Comparison of ENCODE assay signal across 15 cellular contexts in genomic region chr1:229158317-229159294, GRCh38.
A peak's percentile ranks its signal among the peaks of the same experiment; 100 is the strongest.
DNase-seq lines count a peak whose midpoint lies in the region; ATAC-seq and TF ChIP-seq lines count a peak whose summit lies in the region.
"Had no signal": no experiment of that assay in that cellular context is flagged by ENCODE, and none has a peak within 500 bp of the region (broad histone marks: within the 10 kb centered on the region; RNA-seq: fewer than 3 reads in every experiment).

No MANE protein-coding gene starts in this region.

- no peaks in the 10 kb centered on the region for H3F3A ChIP-seq in GM23338 (replicated peaks; ENCODE audit: low read depth)

- TF ChIP-seq EP300 in sigmoid colon (IDR thresholded peaks at IDR 0.05) = peak in 1 of 4 donors; percentile 16

- H3K4me1 Mint-ChIP-seq in GM23338 = peaks cover 22% of the 10 kb centered on the region

- H3K27me3 Mint-ChIP-seq in GM23338 (ENCODE audit: insufficient read depth, low read depth, poor library complexity) = peaks cover 6% of the 10 kb centered on the region
- H3K27me3 Mint-ChIP-seq: activated CD4-positive, alpha-beta memory T cell treated with anti-CD3 and anti-CD28 coated beads for 36 hours had no signal

- 67% methylated on average over 15 of the region's 15 CpGs for WGBS in right cardiac atrium
- WGBS in sigmoid colon, 2 donors = 50 to 61% methylated on average over 15 of the region's 15 CpGs

- no peaks in the 10 kb centered on the region for H4K20me1 ChIP-seq in GM23338 (replicated peaks; ENCODE audit: insufficient read depth)

- no peaks in the 10 kb centered on the region for H3K36me3 ChIP-seq in GM23338 (ENCODE audit: insufficient read depth)
- H3K36me3 ChIP-seq in sigmoid colon = no peaks in the 10 kb centered on the region
- H3K36me3 ChIP-seq in H7 (replicated peaks; ENCODE audit: control insufficient read depth, insufficient read depth, low read length) = no peaks in the 10 kb centered on the region
- H3K36me3 ChIP-seq: BE2C, MG63 had no signal

- no peaks in the 10 kb centered on the region for H3K27me3 ChIP-seq in GM23338 (ENCODE audit: insufficient read depth)
- H3K27me3 ChIP-seq in right cardiac atrium (ENCODE audit: control insufficient read depth, insufficient read depth) = no peaks in the 10 kb centered on the region
- no peaks in the 10 kb centered on the region for H3K27me3 ChIP-seq in sigmoid colon
- H3K27me3 ChIP-seq in H7 (ENCODE audit: control insufficient read depth, insufficient read depth, low read length) = no peaks in the 10 kb centered on the region; the same call in 1 of the 2 replicates
- H3K27me3 ChIP-seq: BE2C, MG63 had no signal

- H3K4me3 Mint-ChIP-seq in GM23338 = no peak overlapping the region
- H3K4me3 Mint-ChIP-seq: activated CD4-positive, alpha-beta memory T cell treated with anti-CD3 and anti-CD28 coated beads for 36 hours; endodermal cell had no signal

- H3K9me3 Mint-ChIP-seq in GM23338 = no peaks in the 10 kb centered on the region
- H3K9me3 Mint-ChIP-seq: activated CD4-positive, alpha-beta memory T cell treated with anti-CD3 and anti-CD28 coated beads for 36 hours; endodermal cell had no signal

- no peaks in the 10 kb centered on the region for H3K9me3 ChIP-seq in right cardiac atrium (ENCODE audit: control insufficient read depth, low read length)
- H3K9me3 ChIP-seq in sigmoid colon = no peaks in the 10 kb centered on the region
- H3K9me3 ChIP-seq: BE2C, MG63 had no signal

- H3K4me2 ChIP-seq in GM23338 = no peak overlapping the region

- peak overlapping the region; percentile 56 for H2AFZ ChIP-seq in GM23338

- no peaks in the 10 kb centered on the region for H3K36me3 Mint-ChIP-seq in GM23338 (ENCODE audit: low read depth)
- H3K36me3 Mint-ChIP-seq: activated CD4-positive, alpha-beta memory T cell treated with anti-CD3 and anti-CD28 coated beads for 36 hours had no signal

- no peak for TF ChIP-seq POLR2A in sigmoid colon (IDR thresholded peaks at IDR 0.05)

- DNase-seq in GM23338 (ENCODE audit: low spot score) (no peak), SKM-1 treated with dmso at 0.1 percent for 144 hours (lab: John Stamatoyannopoulos, UW; ENCODE audit: unreplicated experiment) (peak; percentile 94), right cardiac atrium (peak in 2 of 3 donors; percentile 44 to 45), sigmoid colon (no peak), HuH-7.5 (ENCODE audit: low spot score) (no peak), H7 (no peak), Kasumi-1 (lab: John Stamatoyannopoulos, UW) (no peak)
- DNase-seq: activated CD4-positive, alpha-beta memory T cell treated with anti-CD3 and anti-CD28 coated beads for 36 hours; activated gamma-delta T cell treated with Interleukin-2 at 50 U/mL for 16 hours; BE2C; DMS79; endodermal cell; MG63; NCI-H446 had no signal

- intact Hi-C loops in right cardiac atrium (cut with DNase I) (loop anchor here in 2 of 4 donors (5.0 kb wide), 1 partner anchor 421 kb away; the partner anchor contains the start of gene RHOU (in 2 of the 2)), sigmoid colon (cut with DNase I) (loop anchor here (5.0 kb wide), 2 partner anchors 69 to 496 kb away; no protein-coding TSS in a partner anchor)

- H3K4me3 ChIP-seq in GM23338 = no peak overlapping the region
- H3K4me3 ChIP-seq in right cardiac atrium (ENCODE audit: low read length) = no peak overlapping the region
- no peak overlapping the region for H3K4me3 ChIP-seq in sigmoid colon
- no peak overlapping the region for H3K4me3 ChIP-seq in H7 (ENCODE audit: insufficient read depth, low read depth, low read length)
- H3K4me3 ChIP-seq: MG63 had no signal

- no peak for TF ChIP-seq CTCF in GM23338 (conservative IDR thresholded peaks at IDR 0.05; ENCODE audit: low read depth in 2 of 2)
- no peak for TF ChIP-seq CTCF in sigmoid colon (IDR thresholded peaks at IDR 0.05)

- no peaks in the 10 kb centered on the region for H3K79me2 ChIP-seq in GM23338 (replicated peaks; ENCODE audit: insufficient read depth)

- H3K4me1 ChIP-seq in GM23338 (ENCODE audit: insufficient read depth) (peaks cover 6% of the 10 kb centered on the region; the same call in 1 of the 2 replicates), right cardiac atrium (ENCODE audit: control insufficient read depth, insufficient read depth, low read length) (no peaks in the 10 kb centered on the region), sigmoid colon (peaks cover 0 to 24% (median 0%) of the 10 kb centered on the region in 4 donors)
- H3K4me1 ChIP-seq: BE2C had no signal

- H3K27ac Mint-ChIP-seq in GM23338 = no peak overlapping the region
- H3K27ac Mint-ChIP-seq: activated CD4-positive, alpha-beta memory T cell treated with anti-CD3 and anti-CD28 coated beads for 36 hours; endodermal cell had no signal

- ATAC-seq in GM23338 (no peak), right cardiac atrium (peak; percentile 36 to 60), GM21723 (IDR thresholded peaks at IDR 0.05; ENCODE audit: unreplicated experiment) (no peak)

- no peaks in the 10 kb centered on the region for H3K9me2 ChIP-seq in GM23338 (ENCODE audit: insufficient read depth)

- H3K27ac ChIP-seq in GM23338 (ENCODE audit: low read depth) = no peak overlapping the region
- no peak overlapping the region for H3K27ac ChIP-seq in right cardiac atrium (ENCODE audit: low read length)
- H3K27ac ChIP-seq in sigmoid colon = peak overlapping the region in 3 of 4 donors; percentile 8 to 31 (median 11)

TF ChIP-seq in GM23338, 12 proteins besides CTCF, POLR2A, EP300 and RAD21:
- TF ChIP-seq STAT1 (IDR thresholded peaks at IDR 0.05; ENCODE audit: unreplicated experiment) = no peak
- no peak for TF ChIP-seq JUNB (IDR thresholded peaks at IDR 0.05; ENCODE audit: unreplicated experiment)
- no peak for TF ChIP-seq CREB1 (CRISPR knock-in tag; IDR thresholded peaks at IDR 0.05; ENCODE audit: low read depth)

Comparison
In these comparisons a context has a peak if more than half of its experiments do, and no peak if none do; other contexts are left out.
1. ATAC-seq: peak in right cardiac atrium (2 of 2); none in GM23338 (single experiment) and GM21723 (single experiment).
2. DNase-seq: peak in SKM-1 treated with dmso at 0.1 percent for 144 hours (single experiment) and right cardiac atrium (2 of 3); none in GM23338 (single experiment), sigmoid colon (single experiment), HuH-7.5 (single experiment), H7 (single experiment) and Kasumi-1 (0 of 2).
3. H3K27ac ChIP-seq: peak in sigmoid colon (3 of 4); none in GM23338 (single experiment) and right cardiac atrium (single experiment).